8 cellular contexts compared by ENCODE assay signal in genomic region chr1:156444407-156445001, GRCh38. TPM values are rescaled to one million over a fixed set of nuclear protein-coding genes. Genes with fewer than 3 reads are reported as not detected.
DNase-seq lines count a peak whose midpoint lies in the region; ATAC-seq, FAIRE-seq and TF ChIP-seq lines count a peak whose summit lies in the region.

No MANE protein-coding gene starts in this region.

- H4K8ac ChIP-seq in H1 (ENCODE audit: extremely low read depth, insufficient read depth, low read length), result no peak overlapping the region

- H3K27me3 ChIP-seq in H1 (replicated peaks in 1 of 4; ENCODE audit: control insufficient read depth in 3 of 4, extremely low read depth in 1 of 4, insufficient read depth in 3 of 4, low read length in 3 of 4) (peaks cover 25 to 53% (median 46%) of the 10 kb centered on the region in 4 experiments), left lung (peaks cover 43 to 94% of the 10 kb centered on the region in 2 donors)

- ATAC-seq in stimulated activated naive CD8-positive, alpha-beta T cell treated with anti-CD3 and anti-CD28 coated beads, Interleukin-15, Interleukin-2, amounts not matched to agents 100 U/mL and 50 U/mL, for 24 hours, result peak; percentile 29
- ATAC-seq in left lung (no peak), GM21529 (IDR thresholded peaks at IDR 0.05; ENCODE audit: unreplicated experiment) (no peak)

- H3K9me3 Mint-ChIP-seq in CD14-positive monocyte, result peaks cover 0 to 8% (median 3%) of the 10 kb centered on the region in 7 donors

- H3K23ac ChIP-seq in H1 (ENCODE audit: insufficient read length), result no peak overlapping the region

- H3K9me3 ChIP-seq in H1 (ENCODE audit: insufficient read depth in 2 of 2, low read depth in 1 of 2, low read length in 1 of 2), result no peaks in the 10 kb centered on the region
- H3K9me3 ChIP-seq in left lung, result no peaks in the 10 kb centered on the region

- no peak overlapping the region for H2BK15ac ChIP-seq in H1 (ENCODE audit: low read length)

- H4K5ac ChIP-seq in H1 (ENCODE audit: insufficient read length, low read depth, low read length), result no peak overlapping the region

- H3K4ac ChIP-seq in H1 (replicated peaks; ENCODE audit: insufficient read length, low read depth, low read length), result no peak overlapping the region

- H3K27ac Mint-ChIP-seq in CD14-positive monocyte, result no peak overlapping the region

- POLR2A ChIA-PET in H1 (lab: Charles Lee; ENCODE audit: partially characterized antibody), result interaction anchor here (1.2 kb wide), 1 partner anchor 15 kb away, joined by 3 read pairs; no protein-coding TSS in a partner anchor

- peaks cover 0 to 7% (median 3%) of the 10 kb centered on the region in 4 experiments; a peak in 6 of 7 replicates for H3K4me1 ChIP-seq in H1 (replicated peaks in 1 of 4; ENCODE audit: control insufficient read depth in 3 of 4, insufficient read depth in 4 of 4, low read length in 3 of 4)
- peaks cover 0 to 6% of the 10 kb centered on the region in 2 donors for H3K4me1 ChIP-seq in left lung

- no peak overlapping the region for H2BK20ac ChIP-seq in H1 (ENCODE audit: low read length)

- no peaks in the 10 kb centered on the region for H3K79me1 ChIP-seq in H1 (ENCODE audit: low read depth, low read length)

- CTCF ChIA-PET in H1 (lab: Charles Lee; ENCODE audit: partially characterized antibody), result interaction anchor here (0.6 to 12.1 kb wide), 19 partner anchors 10 to 196 kb away, joined by 3 to 574 read pairs (median 22); partner anchors contain the start of gene TTC24

- intact Hi-C loops in CD14-positive monocyte (cut with micrococcal nuclease), result loop anchor here (1.0 to 2.0 kb wide), 2 partner anchors 59 to 60 kb away; no protein-coding TSS in a partner anchor
- intact Hi-C loops in left lung (cut with DNase I), result loop anchor here in 1 of 2 donors (10.0 kb wide), 1 partner anchor 60 kb away; no protein-coding TSS in a partner anchor

- 0% methylated on average over 1 of the region's 1 CpG; no CpG with 5 or more reads in 1 of the 2 experiments for WGBS in H1 (ENCODE audit: extremely low coverage in 1 of 2, insufficient coverage in 1 of 2, insufficient read length in 1 of 2, insufficient replicate concordance in 2 of 2, low coverage in 1 of 2, low lambda C conversion rate in 2 of 2, missing lambda C conversion rate in 1 of 2), 2 experiments

- no peaks in the 10 kb centered on the region for H3K36me3 ChIP-seq in H1 (ENCODE audit: control insufficient read depth in 2 of 4, insufficient read depth in 4 of 4, low read length in 3 of 4)
- H3K36me3 ChIP-seq in left lung, result no peaks in the 10 kb centered on the region

- no peak for TF ChIP-seq POLR2A in H1 (IDR thresholded peaks at IDR 0.05; ENCODE audit: control extremely low read depth in 1 of 2, low read depth in 2 of 2, low read length in 2 of 2)

- H3K27ac ChIP-seq in H1 (ENCODE audit: low read depth, low read length) (no peak overlapping the region), left lung (no peak overlapping the region)

- H3K14ac ChIP-seq in H1 (ENCODE audit: insufficient read length), result no peak overlapping the region

- peak; percentile 48 for FAIRE-seq in H1 (lab: Jason Lieb, UNC)

- H3K4me3 ChIP-seq in GM12875 (ENCODE audit: low read depth, low read length) (no peak overlapping the region), H1 (ENCODE audit: extremely low read depth in 1 of 4, insufficient read depth in 2 of 4, low read depth in 3 of 4, low read length in 4 of 4) (no peak overlapping the region), left lung (no peak overlapping the region)

- H3K27me3 Mint-ChIP-seq in CD14-positive monocyte (ENCODE audit: low read depth in 3 of 3), result peaks cover 65 to 77% (median 71%) of the 10 kb centered on the region in 3 donors

- peak; percentile 94 to 95 for TF ChIP-seq RAD21 in H1 (IDR thresholded peaks at IDR 0.05 in 1 of 2, conservative IDR thresholded peaks at IDR 0.05 in 1 of 2; ENCODE audit: low read depth in 2 of 2, low read length in 2 of 2)

- H3K36me3 Mint-ChIP-seq in CD14-positive monocyte, result peaks cover 0 to 2% of the 10 kb centered on the region in 2 donors

- DNase-seq in CD14-positive monocyte (ENCODE audit: low spot score) (no peak), RPMI7951 (ENCODE audit: low read depth) (peak; percentile 16), H1 (ENCODE audit: low read depth in 1 of 2, low spot score in 2 of 2) (no peak), left lung (no peak), iPS-NIHi11 (ENCODE audit: low spot score) (no peak)
- DNase-seq in stimulated activated naive CD8-positive, alpha-beta T cell treated with anti-CD3 and anti-CD28 coated beads, Interleukin-15, Interleukin-2, amounts not matched to agents 100 U/mL and 50 U/mL, for 24 hours, result peak; percentile 59

- peaks cover 4% of the 10 kb centered on the region for H3K4me1 Mint-ChIP-seq in CD14-positive monocyte

- H3K79me2 ChIP-seq in H1 (ENCODE audit: control insufficient read depth in 1 of 2, insufficient read depth in 2 of 2, low read length in 2 of 2), result no peaks in the 10 kb centered on the region

- no peak overlapping the region for H2BK12ac ChIP-seq in H1 (ENCODE audit: low read depth, low read length)

- no peak overlapping the region for H2AK5ac ChIP-seq in H1 (ENCODE audit: low read depth, low read length)

- H3K18ac ChIP-seq in H1 (ENCODE audit: extremely low read depth, low read length), result no peak overlapping the region

- no peak for TF ChIP-seq EP300 in H1 (IDR thresholded peaks at IDR 0.05; ENCODE audit: borderline replicate concordance in 1 of 2, low read depth in 2 of 2, low read length in 2 of 2)

- H2BK5ac ChIP-seq in H1 (ENCODE audit: low read depth, low read length), result no peak overlapping the region

- no peaks in the 10 kb centered on the region for H4K20me1 ChIP-seq in H1 (replicated peaks in 1 of 2; ENCODE audit: control insufficient read depth in 1 of 2, insufficient read depth in 2 of 2, low read length in 2 of 2)

- no peak overlapping the region for H2AFZ ChIP-seq in H1 (ENCODE audit: low read length)

- H3K4me2 ChIP-seq in H1 (ENCODE audit: insufficient read depth in 1 of 2, low read depth in 2 of 2, low read length in 2 of 2), result no peak overlapping the region

- TF ChIP-seq CTCF in CD14-positive monocyte (IDR thresholded peaks at IDR 0.05), result peak; percentile 42
- 0 out of 2 replicates have a peak, but pooled peaks have one; percentile 27 for TF ChIP-seq CTCF in GM12875 (IDR thresholded peaks at IDR 0.05; ENCODE audit: borderline replicate concordance, insufficient read depth, low read depth, low read length)
- TF ChIP-seq CTCF in H1 (IDR thresholded peaks at IDR 0.05; ENCODE audit: control extremely low read depth in 1 of 3, insufficient read depth in 1 of 3, low read depth in 1 of 3, low read length in 3 of 3), result peak; percentile 21 to 81 (median 61)
- peak in 1 of 2 donors; percentile 14 for TF ChIP-seq CTCF in left lung (IDR thresholded peaks at IDR 0.05)

- H3K9ac ChIP-seq in H1 (replicated peaks in 1 of 4; ENCODE audit: extremely low read depth in 1 of 4, low read depth in 3 of 4, low read length in 3 of 4), result no peak overlapping the region

- H4K91ac ChIP-seq in H1 (replicated peaks; ENCODE audit: insufficient read length, low read length), result no peak overlapping the region

- no peak overlapping the region for H3K56ac ChIP-seq in H1 (replicated peaks; ENCODE audit: insufficient read length, low read depth, low read length)

- H3K23me2 ChIP-seq in H1 (ENCODE audit: low read depth, low read length), result peaks cover 5% of the 10 kb centered on the region; the same call in 1 of the 2 replicates

- no peak overlapping the region for H2BK120ac ChIP-seq in H1 (replicated peaks; ENCODE audit: low read depth, low read length)

- peak overlapping the region in 1 of 2 donors; percentile 41 for H3K4me3 Mint-ChIP-seq in CD14-positive monocyte

TF ChIP-seq in H1, 55 proteins besides CTCF, POLR2A, EP300 and RAD21:
- TF ChIP-seq ATF3 (IDR thresholded peaks at IDR 0.05; ENCODE audit: insufficient read depth, low read depth, low read length) (no peak), CBX8 (IDR thresholded peaks at IDR 0.05; ENCODE audit: borderline replicate concordance, low read depth, low read length) (no peak)

RNA-seq across cellular contexts. Expression of gene MEF2D, which starts 56.1 kb away (rescaled TPM):
- polyA plus RNA-seq in CD14-positive monocyte (1 to 10 TPM; 4.5 to 8.0 TPM), H1 (2011; rRNA removed) (20.3 and 44.4 TPM in 2 replicates)
- total RNA-seq in RPMI7951 (2014; rRNA removed; shearing (Covaris generic)), result 9.9 and 11.4 TPM in 2 replicates
- total RNA-seq in H1 (2021; fragmentation: NEBNext Ultra II Directional; extraction: Animal tissue kit (Norgen Biotek cat#: 25700)), result 17.3 and 19.5 TPM in 2 replicates
- polyA plus RNA-seq in H1 (2011; cell fraction: cytosol; rRNA removed), result 12.4 TPM
- 19.5 TPM for polyA plus RNA-seq in H1 (2011; cell fraction: nucleus; rRNA removed)
- polyA plus RNA-seq in H1 (2012, experiment 1 of 2), result 10.3 to 14.6 TPM (median 12.8 TPM) in 4 replicates
- 8.1 TPM for polyA plus RNA-seq in H1 (2012, experiment 2 of 2)
- polyA plus RNA-seq in H1 (2013, experiment 1 of 2), result 9.1 TPM
- polyA plus RNA-seq in H1 (2013, experiment 2 of 2), result 8.8 TPM
- 6.7 and 7.7 TPM in 2 replicates for polyA minus RNA-seq in H1 (2011; rRNA and poly(A)+ RNA removed)
- 14.5 TPM for polyA minus RNA-seq in H1 (2011; cell fraction: cytosol; rRNA and poly(A)+ RNA removed)
- 9.3 TPM for polyA minus RNA-seq in H1 (2011; cell fraction: nucleus; rRNA and poly(A)+ RNA removed)
- total RNA-seq in left lung, result 10 to 100 TPM; 45.4 to 52.8 TPM

Comparison
In these comparisons a context has a peak if more than half of its experiments do, and no peak if none do; other contexts are left out.
1. DNase-seq: peak in RPMI7951 (single experiment) and stimulated activated naive CD8-positive, alpha-beta T cell treated with anti-CD3 and anti-CD28 coated beads, Interleukin-15, Interleukin-2, amounts not matched to agents 100 U/mL and 50 U/mL, for 24 hours (single experiment); none in CD14-positive monocyte (single experiment), H1 (0 of 2), left lung (0 of 2) and iPS-NIHi11 (single experiment).